ENCODE assay signal across 13 cellular contexts in genomic region chr2:50344509-50345106, GRCh38.
DNase-seq lines count a peak whose midpoint lies in the region; ATAC-seq, FAIRE-seq and TF ChIP-seq lines count a peak whose summit lies in the region.
"Had no signal": no experiment of that assay in that cellular context is flagged by ENCODE, and none has a peak within 500 bp of the region (broad histone marks: within the 10 kb centered on the region; RNA-seq: fewer than 3 reads in every experiment).

No MANE protein-coding gene starts in this region.

- intact Hi-C loops in spleen (cut with DNase I; ENCODE audit: low total_unique reads) = no loop called here
- intact Hi-C loops in vagina (cut with DNase I) = no loop called here

- peaks cover 0 to 9% (median 3%) of the 10 kb centered on the region in 6 donors for H3K4me1 ChIP-seq in spleen
- H3K4me1 ChIP-seq in vagina = no peaks in the 10 kb centered on the region

- FAIRE-seq in D721Med (lab: Jason Lieb, UNC) = no peak

- DNase-seq in D721Med (ENCODE audit: insufficient read length, low spot score) (no peak), KBM-7 (peak; percentile 26), SK-N-DZ (ENCODE audit: low spot score) (peak; percentile 29), left kidney (ENCODE audit: low read depth, low spot score) (peak; percentile 53), spleen (no peak), vagina (ENCODE audit: extremely low spot score in 2 of 2) (no peak)
- no peak for DNase-seq in stimulated activated CD4-positive, alpha-beta T cell treated with anti-CD3 and anti-CD28 coated beads, Interleukin-4, amount 100 ng/mL, for 24 hours
- DNase-seq: cortex of kidney, EL, immature natural killer cell, KG1, SHP77 treated with DMSO at 0.1 percent for 48 hours had no signal

- H3K9me3 ChIP-seq in spleen = no peaks in the 10 kb centered on the region
- no peaks in the 10 kb centered on the region for H3K9me3 ChIP-seq in vagina

- in situ Hi-C loops in KBM-7 (cut with MboI; ENCODE audit: low pct_unique_long_range_greater_than_20kb, low sequenced_read_pairs) = no loop called here

- TF ChIP-seq CTCF in D721Med (IDR thresholded peaks at IDR 0.05; ENCODE audit: insufficient read depth, missing control alignments) = peak; percentile 23
- no peak for TF ChIP-seq CTCF in spleen (IDR thresholded peaks at IDR 0.05 in 8 of 11, conservative IDR thresholded peaks at IDR 0.05 in 3 of 11)
- no peak for TF ChIP-seq CTCF in vagina (IDR thresholded peaks at IDR 0.05)

- H3K4me3 ChIP-seq in spleen (no peak overlapping the region), vagina (no peak overlapping the region)

- WGBS in spleen, 5 donors = 10 to 26% (median 14%) methylated on average over 8 of the region's 8 CpGs

- TF ChIP-seq POLR2A in spleen (IDR thresholded peaks at IDR 0.05) = no peak
- no peak for TF ChIP-seq POLR2A in vagina (IDR thresholded peaks at IDR 0.05)

- H3K27me3 ChIP-seq in spleen (replicated peaks in 1 of 7) (peaks cover 0 to 60% (median 21%) of the 10 kb centered on the region in 7 donors), vagina (no peaks in the 10 kb centered on the region)

- H3K27ac ChIP-seq in spleen (no peak overlapping the region), vagina (no peak overlapping the region)

- no peaks in the 10 kb centered on the region for H3K36me3 ChIP-seq in spleen
- H3K36me3 ChIP-seq in vagina = no peaks in the 10 kb centered on the region

- no peak for ATAC-seq in GM18909 (IDR thresholded peaks at IDR 0.05; ENCODE audit: poor library complexity, unreplicated experiment)

Comparison
In these comparisons a context has a peak if more than half of its experiments do, and no peak if none do; other contexts are left out.
1. DNase-seq: peak in KBM-7 (single experiment), SK-N-DZ (single experiment) and left kidney (single experiment); none in D721Med (single experiment), stimulated activated CD4-positive, alpha-beta T cell treated with anti-CD3 and anti-CD28 coated beads, Interleukin-4, amount 100 ng/mL, for 24 hours (single experiment), spleen (single experiment) and vagina (0 of 2).